ENCODE assay signal across 2 cellular contexts in the genomic region with DNA sequence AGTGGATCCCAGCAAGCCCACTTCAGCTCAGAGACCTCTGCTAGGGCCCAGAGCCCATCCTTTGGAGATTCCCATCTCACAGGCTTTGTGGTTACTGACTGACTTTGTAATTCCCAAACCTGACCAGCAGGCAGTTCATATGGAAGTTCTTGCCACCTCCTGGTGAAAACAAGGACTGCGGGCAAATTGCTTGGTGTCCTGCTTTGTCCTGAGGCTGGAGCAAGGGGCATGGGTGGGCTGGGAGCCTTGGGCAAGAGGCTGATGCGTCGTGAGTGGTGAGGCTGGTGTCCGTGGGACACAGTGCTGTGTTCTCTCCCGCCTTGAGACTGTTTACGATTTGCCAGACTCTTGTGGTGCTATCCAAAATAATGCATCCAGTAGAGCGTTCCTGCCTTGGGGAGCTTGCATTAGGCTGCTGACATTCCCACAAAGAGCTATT.
TF ChIP-seq lines count a peak whose summit lies in the region.

No MANE protein-coding gene starts in this region.

TF ChIP-seq in HEK293, 187 proteins besides CTCF, POLR2A, EP300 and RAD21:
- no peak for TF ChIP-seq ZXDB (tag by site-specific recombination; IDR thresholded peaks at IDR 0.05)
- TF ChIP-seq, protein P1, sequence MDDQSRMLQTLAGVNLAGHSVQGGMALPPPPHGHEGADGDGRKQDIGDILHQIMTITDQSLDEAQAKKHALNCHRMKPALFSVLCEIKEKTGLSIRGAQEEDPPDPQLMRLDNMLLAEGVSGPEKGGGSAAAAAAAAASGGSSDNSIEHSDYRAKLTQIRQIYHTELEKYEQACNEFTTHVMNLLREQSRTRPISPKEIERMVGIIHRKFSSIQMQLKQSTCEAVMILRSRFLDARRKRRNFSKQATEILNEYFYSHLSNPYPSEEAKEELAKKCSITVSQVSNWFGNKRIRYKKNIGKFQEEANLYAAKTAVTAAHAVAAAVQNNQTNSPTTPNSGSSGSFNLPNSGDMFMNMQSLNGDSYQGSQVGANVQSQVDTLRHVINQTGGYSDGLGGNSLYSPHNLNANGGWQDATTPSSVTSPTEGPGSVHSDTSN (CRISPR knock-in tag; IDR thresholded peaks at IDR 0.05) = no peak
- no peak for TF ChIP-seq ZNF529 (tag by site-specific recombination; IDR thresholded peaks at IDR 0.05; ENCODE audit: insufficient replicate concordance)
- no peak for TF ChIP-seq ZNF670 (tag by site-specific recombination; IDR thresholded peaks at IDR 0.05; ENCODE audit: low read depth)
- no peak for TF ChIP-seq KLF10 (tag by site-specific recombination; IDR thresholded peaks at IDR 0.05)
- 0 out of 2 replicates have a peak, but pooled peaks have one; percentile 53 for TF ChIP-seq ZSCAN30 (tag by site-specific recombination; IDR thresholded peaks at IDR 0.05)
- TF ChIP-seq ZNF24 (tag by site-specific recombination; IDR thresholded peaks at IDR 0.05) = no peak
- TF ChIP-seq ZNF561 (tag by site-specific recombination; IDR thresholded peaks at IDR 0.05; ENCODE audit: borderline replicate concordance) = no peak
- TF ChIP-seq ZNF214 (tag by site-specific recombination; IDR thresholded peaks at IDR 0.05; ENCODE audit: borderline replicate concordance) = no peak
TF ChIP-seq in HEK293: peak in this region for 1.

TF ChIP-seq in H1, 55 proteins besides CTCF, POLR2A, EP300 and RAD21:
- no peak for TF ChIP-seq NRF1 (IDR thresholded peaks at IDR 0.05; ENCODE audit: low read depth, low read length)
- TF ChIP-seq SIN3A (conservative IDR thresholded peaks at IDR 0.05 in 1 of 2, IDR thresholded peaks at IDR 0.05 in 1 of 2; ENCODE audit: low read depth in 1 of 2, low read length in 2 of 2) = 0 out of 4 replicates have a peak, but pooled peaks of 1 of the 2 experiments have one; percentile 32
- TF ChIP-seq GTF2F1 (IDR thresholded peaks at IDR 0.05; ENCODE audit: borderline replicate concordance, low read depth, low read length) = no peak
- TF ChIP-seq BACH1 (IDR thresholded peaks at IDR 0.05; ENCODE audit: low read length) = peak; percentile 48; the same call in 1 of the 2 replicates
- TF ChIP-seq, protein P2, sequence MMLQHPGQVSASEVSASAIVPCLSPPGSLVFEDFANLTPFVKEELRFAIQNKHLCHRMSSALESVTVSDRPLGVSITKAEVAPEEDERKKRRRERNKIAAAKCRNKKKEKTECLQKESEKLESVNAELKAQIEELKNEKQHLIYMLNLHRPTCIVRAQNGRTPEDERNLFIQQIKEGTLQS (IDR thresholded peaks at IDR 0.05; ENCODE audit: insufficient read depth, low read depth, low read length) = 0 out of 2 replicates have a peak, but pooled peaks have one; percentile 35
- TF ChIP-seq CBX8 (IDR thresholded peaks at IDR 0.05; ENCODE audit: borderline replicate concordance, low read depth, low read length) = no peak
- no peak for TF ChIP-seq POU5F1 (IDR thresholded peaks at IDR 0.05; ENCODE audit: low read depth, low read length)
- TF ChIP-seq BCL11A (IDR thresholded peaks at IDR 0.05; ENCODE audit: low read depth in 2 of 2, low read length in 2 of 2) = no peak
- TF ChIP-seq SP1 (IDR thresholded peaks at IDR 0.05; ENCODE audit: low read depth, low read length) = 0 out of 2 replicates have a peak, but pooled peaks have one; percentile 14
- 0 out of 2 replicates have a peak, but pooled peaks have one; percentile 23 for TF ChIP-seq JUND (IDR thresholded peaks at IDR 0.05; ENCODE audit: low read length)
